9 cellular contexts compared by ENCODE assay signal in the genomic region with DNA sequence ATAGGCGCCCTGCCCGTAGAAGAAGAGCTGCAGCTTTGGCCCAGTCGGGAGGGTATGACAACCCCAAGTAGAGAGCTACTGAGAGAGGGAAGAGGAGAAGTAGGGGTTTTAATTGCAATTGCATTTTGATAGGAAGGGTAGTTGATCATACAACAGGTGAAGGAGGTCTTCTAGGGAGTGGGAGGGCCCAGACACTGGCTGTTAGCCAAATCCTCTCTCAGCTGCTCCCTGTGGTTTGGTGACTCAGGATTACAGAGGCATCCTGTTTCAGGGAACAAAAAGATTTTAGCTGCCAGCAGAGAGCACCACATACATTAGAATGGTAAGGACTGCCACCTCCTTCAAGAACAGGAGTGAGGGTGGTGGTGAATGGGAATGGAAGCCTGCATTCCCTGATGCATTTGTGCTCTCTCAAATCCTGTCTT.
DNase-seq lines count a peak whose midpoint lies in the region; ATAC-seq, FAIRE-seq and TF ChIP-seq lines count a peak whose summit lies in the region.
"Had no signal": no experiment of that assay in that cellular context is flagged by ENCODE, and none has a peak within 500 bp of the region (broad histone marks: within the 10 kb centered on the region; RNA-seq: fewer than 3 reads in every experiment).

No MANE protein-coding gene starts in this region.

- peaks cover 26% of the 10 kb centered on the region for H3K4me1 ChIP-seq in ACC112 (ENCODE audit: control insufficient read depth, insufficient read depth, low read length, unreplicated experiment)

- H3K27me3 ChIP-seq in ACC112 (ENCODE audit: insufficient read depth, low read length) = no peaks in the 10 kb centered on the region

- ATAC-seq in activated T-helper 17 cell treated with anti-CD3 and anti-CD28 coated beads, Interleukin-2, amount 50 U/mL, for 72 hours (replicated peaks) = peak; percentile 63
- ATAC-seq in left cardiac atrium (peak; percentile 83 to 96), GM21576 (IDR thresholded peaks at IDR 0.05; ENCODE audit: unreplicated experiment) (no peak), HG02678 (IDR thresholded peaks at IDR 0.05; ENCODE audit: unreplicated experiment) (no peak)

- H3K4me3 ChIP-seq in ACC112 (ENCODE audit: low read depth, low read length) = no peak overlapping the region

- DNase-seq in H54 (ENCODE audit: insufficient read length, low spot score) (peak; percentile 53), NCI-H2227 treated with DMSO at 0.1 percent for 48 hours (lab: John Stamatoyannopoulos, UW) (peak; percentile 13), left cardiac atrium (peak; percentile 42), putamen (ENCODE audit: low spot score) (peak; percentile 49)
- DNase-seq: naive B cell had no signal

- no peak for TF ChIP-seq POLR2A in H54 (IDR thresholded peaks at IDR 0.05; ENCODE audit: low read depth, low read length)

- no peaks in the 10 kb centered on the region for H3K4me1 Mint-ChIP-seq in activated T-helper 17 cell treated with anti-CD3 and anti-CD28 coated beads, Interleukin-2, amount 50 U/mL, for 72 hours
- H3K4me1 Mint-ChIP-seq: naive B cell had no signal

- FAIRE-seq in H54 (lab: Jason Lieb, UNC) = peak; percentile 98

- peak overlapping the region; percentile 52 for H3K27ac ChIP-seq in ACC112 (ENCODE audit: low read depth, low read length)

- H3K36me3 Mint-ChIP-seq in activated T-helper 17 cell treated with anti-CD3 and anti-CD28 coated beads, Interleukin-2, amount 50 U/mL, for 72 hours (ENCODE audit: low read depth) = no peaks in the 10 kb centered on the region
- H3K36me3 Mint-ChIP-seq: naive B cell had no signal

- H3K27ac Mint-ChIP-seq in activated T-helper 17 cell treated with anti-CD3 and anti-CD28 coated beads, Interleukin-2, amount 50 U/mL, for 72 hours = no peak overlapping the region
- H3K27ac Mint-ChIP-seq: naive B cell had no signal

- H3K27me3 Mint-ChIP-seq in activated T-helper 17 cell treated with anti-CD3 and anti-CD28 coated beads, Interleukin-2, amount 50 U/mL, for 72 hours = peaks cover 29% of the 10 kb centered on the region

- no peaks in the 10 kb centered on the region for H3K36me3 ChIP-seq in ACC112 (ENCODE audit: insufficient read depth, low read length)

- no peaks in the 10 kb centered on the region for H3K9me3 Mint-ChIP-seq in activated T-helper 17 cell treated with anti-CD3 and anti-CD28 coated beads, Interleukin-2, amount 50 U/mL, for 72 hours

- no peaks in the 10 kb centered on the region for H3K79me2 ChIP-seq in ACC112 (ENCODE audit: control insufficient read depth, insufficient read depth, low read length, unreplicated experiment)

- peak overlapping the region; percentile 89 for H2AFZ ChIP-seq in ACC112 (ENCODE audit: low read length, unreplicated experiment)

- no peak overlapping the region for H3K4me3 Mint-ChIP-seq in activated T-helper 17 cell treated with anti-CD3 and anti-CD28 coated beads, Interleukin-2, amount 50 U/mL, for 72 hours
- H3K4me3 Mint-ChIP-seq: naive B cell had no signal

- intact Hi-C loops in left cardiac atrium (cut with DNase I) = loop anchor here (2.0 to 5.0 kb wide), 3 partner anchors 355 to 455 kb away; partner anchors contain the start of gene THBS1 (in 2 of the 2)

Comparison
In these comparisons a context has a peak if more than half of its experiments do, and no peak if none do; other contexts are left out.
1. ATAC-seq: peak in activated T-helper 17 cell treated with anti-CD3 and anti-CD28 coated beads, Interleukin-2, amount 50 U/mL, for 72 hours (single experiment) and left cardiac atrium (2 of 2); none in GM21576 (single experiment) and HG02678 (single experiment).
2. Peak in every context shown above with its lines, with median percentiles within 50 percentile points of each other: DNase-seq.